ENCODE assay signal across 10 cellular contexts in genomic region chr16:81600275-81600674, GRCh38.
DNase-seq lines count a peak whose midpoint lies in the region; ATAC-seq and TF ChIP-seq lines count a peak whose summit lies in the region.
"Had no signal": no experiment of that assay in that cellular context is flagged by ENCODE, and none has a peak within 500 bp of the region (broad histone marks: within the 10 kb centered on the region; RNA-seq: fewer than 3 reads in every experiment).

No MANE protein-coding gene starts in this region.

- H3K4me3 ChIP-seq in BE2C (ENCODE audit: low read depth, low read length) (no peak overlapping the region), mesendoderm (ENCODE audit: low read length) (no peak overlapping the region), OCI-LY7 (ENCODE audit: low read depth, low read length, poor library complexity, severe bottlenecking) (no peak overlapping the region), lower leg skin (ENCODE audit: low read depth, poor library complexity, severe bottlenecking) (no peak overlapping the region)
- H3K4me3 ChIP-seq: right atrium auricular region had no signal

- no peak overlapping the region for H3K4me2 ChIP-seq in mesendoderm (ENCODE audit: low read length)
- H3K4me2 ChIP-seq in OCI-LY7 (ENCODE audit: low read length) = no peak overlapping the region

- POLR2A ChIA-PET in OCI-LY7 (lab: Charles Lee) = interaction anchor here (0.7 kb wide), 1 partner anchor 12 kb away, joined by 4 read pairs; no protein-coding TSS in a partner anchor

- no peak overlapping the region for H2BK15ac ChIP-seq in mesendoderm (replicated peaks; ENCODE audit: low read depth)

- TF ChIP-seq POLR2A in lower leg skin (IDR thresholded peaks at IDR 0.05) = no peak

- H2AFZ ChIP-seq in OCI-LY7 (ENCODE audit: low read length) = no peak overlapping the region

- CTCF ChIA-PET in OCI-LY7 (lab: Charles Lee; ENCODE audit: unreplicated experiment) = no interaction called here

- H3K79me2 ChIP-seq in mesendoderm (ENCODE audit: control insufficient read depth, insufficient read depth, low read length) (peaks cover 4% of the 10 kb centered on the region), OCI-LY7 (ENCODE audit: insufficient read depth, low read depth, low read length) (no peaks in the 10 kb centered on the region)

- BruUV-seq in OCI-LY7 (replicated peaks; lab: Mats Ljungman, UMichigan) = no TSS peak

- H4K20me1 ChIP-seq in OCI-LY7 (ENCODE audit: insufficient read depth, low read length) = peaks cover 4% of the 10 kb centered on the region; the same call in 1 of the 2 replicates

- H2BK120ac ChIP-seq in mesendoderm (ENCODE audit: low read depth, low read length) = no peak overlapping the region

- H3K4ac ChIP-seq in mesendoderm (ENCODE audit: low read depth, low read length) = no peak overlapping the region

- no peaks in the 10 kb centered on the region for H3K27me3 ChIP-seq in BE2C
- no peaks in the 10 kb centered on the region for H3K27me3 ChIP-seq in mesendoderm (ENCODE audit: insufficient read depth, low read length, poor library complexity)
- H3K27me3 ChIP-seq: right atrium auricular region had no signal

- no peak overlapping the region for H2AK5ac ChIP-seq in mesendoderm (ENCODE audit: low read length)

- H3K18ac ChIP-seq in mesendoderm (ENCODE audit: low read length) = no peak overlapping the region

- no peaks in the 10 kb centered on the region for H3K9me2 ChIP-seq in OCI-LY7 (ENCODE audit: insufficient read depth, low read length)

- no peaks in the 10 kb centered on the region for H3K4me1 ChIP-seq in BE2C
- no peaks in the 10 kb centered on the region for H3K4me1 ChIP-seq in mesendoderm (ENCODE audit: control insufficient read depth, low read depth, low read length)
- H3K4me1 ChIP-seq in OCI-LY7 (ENCODE audit: insufficient read depth, low read length, poor library complexity, severe bottlenecking) = no peaks in the 10 kb centered on the region

- no peak for ATAC-seq in HG03520 (IDR thresholded peaks at IDR 0.05; ENCODE audit: unreplicated experiment)
- no peak for ATAC-seq in HG03175 (IDR thresholded peaks at IDR 0.05; ENCODE audit: unreplicated experiment)

- intact Hi-C loops in OCI-LY7 (cut with micrococcal nuclease; ENCODE audit: unreplicated experiment) = no loop called here
- intact Hi-C loops in lower leg skin (cut with DNase I; ENCODE audit: low total_unique reads) = no loop called here

- no CpG with 5 or more reads among the region's 5 CpGs for WGBS in mesendoderm (ENCODE audit: extremely low coverage, insufficient coverage, low lambda C conversion rate)
- 68 to 71% methylated on average over 5 of the region's 5 CpGs for WGBS in lower leg skin, 2 donors

- H3K9me3 ChIP-seq in BE2C (no peaks in the 10 kb centered on the region), OCI-LY7 (ENCODE audit: low read length) (no peaks in the 10 kb centered on the region)
- H3K9me3 ChIP-seq: right atrium auricular region had no signal

- H2BK5ac ChIP-seq in mesendoderm (ENCODE audit: low read length) = no peak overlapping the region

- DNase-seq in BE2C = peak; percentile 55
- DNase-seq in NCI-H226 = peak; percentile 85
- peak; percentile 52 to 62 for DNase-seq in dermis microvascular lymphatic vessel endothelial cell (ENCODE audit: low read depth in 2 of 2)
- peak; percentile 66 for DNase-seq in mesendoderm
- no peak for DNase-seq in OCI-LY7 (ENCODE audit: low spot score)
- no peak for DNase-seq in lower leg skin (ENCODE audit: low spot score in 2 of 2)
- DNase-seq: NCI-H2081 treated with DMSO at 0.1 percent for 48 hours had no signal

- no peak for TF ChIP-seq CTCF in BE2C (IDR thresholded peaks at IDR 0.05; ENCODE audit: low read depth, low read length)
- no peak for TF ChIP-seq CTCF in OCI-LY7 (conservative IDR thresholded peaks at IDR 0.05; ENCODE audit: low read length)
- no peak for TF ChIP-seq CTCF in lower leg skin (IDR thresholded peaks at IDR 0.05)

- no peak overlapping the region for H4K8ac ChIP-seq in mesendoderm (ENCODE audit: low read depth, low read length)

- H3K27ac ChIP-seq in mesendoderm (ENCODE audit: low read depth, low read length) (no peak overlapping the region), OCI-LY7 (ENCODE audit: low read depth, low read length, poor library complexity, severe bottlenecking) (no peak overlapping the region)
- H3K27ac ChIP-seq: right atrium auricular region had no signal

- H3K36me3 ChIP-seq in BE2C (no peaks in the 10 kb centered on the region), mesendoderm (ENCODE audit: control insufficient read depth, insufficient read depth, low read length) (no peaks in the 10 kb centered on the region), OCI-LY7 (ENCODE audit: insufficient read depth, low read length) (no peaks in the 10 kb centered on the region)
- H3K36me3 ChIP-seq: right atrium auricular region had no signal

- peaks cover 20% of the 10 kb centered on the region for H3K79me1 ChIP-seq in mesendoderm (ENCODE audit: low read length)

- H3K56ac ChIP-seq in mesendoderm (ENCODE audit: low read length) = no peak overlapping the region

- no peak overlapping the region for H3K9ac ChIP-seq in mesendoderm (ENCODE audit: low read length)

- H4K5ac ChIP-seq in mesendoderm (ENCODE audit: low read length) = no peak overlapping the region

- no peak overlapping the region for H3K23ac ChIP-seq in mesendoderm (ENCODE audit: low read length)

Comparison
In these comparisons a context has a peak if more than half of its experiments do, and no peak if none do; other contexts are left out.
1. DNase-seq: peak in BE2C (single experiment), NCI-H226 (single experiment), dermis microvascular lymphatic vessel endothelial cell (2 of 2) and mesendoderm (single experiment); none in OCI-LY7 (single experiment) and lower leg skin (0 of 2).